ENCODE assay signal across 10 cellular contexts in the genomic region with DNA sequence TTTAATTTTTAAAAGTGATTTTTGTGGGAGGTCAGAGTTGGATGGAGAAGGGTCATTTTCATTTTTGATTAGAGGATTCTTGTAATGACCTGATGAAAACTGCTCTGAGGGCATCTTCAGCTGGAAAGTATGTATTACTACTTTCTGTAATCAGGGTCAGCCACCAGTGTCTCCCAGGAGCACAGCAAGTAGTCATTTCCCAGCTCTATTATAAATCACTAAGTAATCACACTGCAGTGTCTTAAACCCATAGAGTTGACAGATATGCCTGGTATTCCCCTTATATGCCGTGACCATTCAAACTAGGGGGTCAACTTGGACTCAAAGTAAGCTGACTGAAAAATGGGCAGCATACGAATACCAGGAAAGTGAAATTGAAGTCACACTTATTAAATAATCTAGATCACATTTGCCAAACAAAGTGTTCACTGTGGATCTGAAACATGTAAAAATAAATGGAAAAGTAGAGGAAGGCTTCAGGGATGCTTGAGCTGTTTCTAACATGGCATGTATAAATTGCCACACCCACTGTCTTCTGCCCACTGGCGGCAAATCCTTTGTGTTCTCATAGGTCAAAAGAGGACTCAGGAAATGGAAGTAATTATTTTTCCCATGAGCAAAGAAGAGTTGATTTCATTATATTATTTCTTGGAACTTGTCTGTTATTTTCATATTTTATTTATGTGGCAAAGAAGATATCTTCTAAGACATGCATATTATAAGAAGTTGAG.
A peak's percentile ranks its signal among the peaks of the same experiment; 100 is the strongest.
DNase-seq lines count a peak whose midpoint lies in the region; ATAC-seq and TF ChIP-seq lines count a peak whose summit lies in the region.
"Had no signal": no experiment of that assay in that cellular context is flagged by ENCODE, and none has a peak within 500 bp of the region (broad histone marks: within the 10 kb centered on the region; RNA-seq: fewer than 3 reads in every experiment).

No MANE protein-coding gene starts in this region.

- TF ChIP-seq CTCF in mesothelial cell of epicardium (IDR thresholded peaks at IDR 0.05; ENCODE audit: unreplicated experiment), result no peak

- H3K36me3 ChIP-seq in SK-N-MC (ENCODE audit: insufficient read depth, low read length), result peaks cover 34% of the 10 kb centered on the region

- H3K27ac Mint-ChIP-seq in mesothelial cell of epicardium, result peak overlapping the region; percentile 16

- peaks cover 22% of the 10 kb centered on the region for H3K9me3 Mint-ChIP-seq in mesothelial cell of epicardium

- no peak overlapping the region for H3K4me3 ChIP-seq in SK-N-MC

- no peaks in the 10 kb centered on the region for H3K27me3 Mint-ChIP-seq in mesothelial cell of epicardium (ENCODE audit: low read depth)

- H3K27ac ChIP-seq in SK-N-MC, result peak overlapping the region; percentile 58

- H3K4me1 Mint-ChIP-seq in mesothelial cell of epicardium, result peaks cover 6% of the 10 kb centered on the region

- peak; percentile 25 for DNase-seq in AG20443 (ENCODE audit: low spot score)
- DNase-seq in SK-N-MC (ENCODE audit: low read depth, low spot score), result no peak
- DNase-seq in mesothelial cell of epicardium (ENCODE audit: low spot score in 2 of 2, unreplicated experiment in 2 of 2), result no peak
- no peak for DNase-seq in NK-92 treated with Interleukin-12 subunit alpha and Interleukin-12 subunit beta, amount 100 ng/mL, for 24 hours (lab: John Stamatoyannopoulos, UW)
- no peak for DNase-seq in ACHN
- no peak for DNase-seq in cerebellar cortex (ENCODE audit: low spot score)
- DNase-seq in NCI-H748 treated with DMSO at 0.1 percent for 48 hours (lab: John Stamatoyannopoulos, UW), result no peak
- DNase-seq: DMS 273 treated with DMSO at 0.1 percent for 48 hours, NCI-H774 had no signal

- in situ Hi-C loops in ACHN (cut with HindIII; ENCODE audit: low pct_ligation_motif_present, low pct_unique_long_range_greater_than_20kb, low sequenced_read_pairs), result no loop called here

- H3K36me3 Mint-ChIP-seq in mesothelial cell of epicardium, result peaks cover 32% of the 10 kb centered on the region

- ATAC-seq in GM18909 (IDR thresholded peaks at IDR 0.05; ENCODE audit: poor library complexity, unreplicated experiment), result peak; percentile 51

- H3K9me3 ChIP-seq in SK-N-MC (ENCODE audit: low read depth, low read length), result no peaks in the 10 kb centered on the region

- H3K4me3 Mint-ChIP-seq in mesothelial cell of epicardium, result no peak overlapping the region

- H3K9ac ChIP-seq in SK-N-MC (ENCODE audit: insufficient read length), result no peak overlapping the region
